In the genomic region with DNA sequence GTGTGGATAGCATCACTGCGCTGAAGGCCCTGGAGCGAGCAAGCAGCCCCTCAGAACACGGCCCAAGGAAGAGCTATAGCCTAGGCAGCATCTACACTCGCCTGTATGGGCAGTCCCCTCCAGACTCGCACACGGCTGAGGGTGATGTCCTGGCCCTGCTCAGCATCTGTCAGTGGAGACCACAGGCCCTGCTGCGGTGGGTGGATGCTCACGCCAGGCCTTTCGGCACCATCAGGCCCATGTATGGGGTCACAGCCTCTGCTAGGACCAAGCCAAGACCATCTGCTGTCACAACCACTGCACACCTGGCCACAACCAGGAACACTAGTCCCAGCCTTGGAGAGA, we compare ENCODE assay signal across 1 cellular context.
TF ChIP-seq lines count a peak whose summit lies in the region.

No MANE protein-coding gene starts in this region.

TF ChIP-seq in H1, 55 proteins besides CTCF, POLR2A, EP300 and RAD21:
- TF ChIP-seq, protein P1, sequence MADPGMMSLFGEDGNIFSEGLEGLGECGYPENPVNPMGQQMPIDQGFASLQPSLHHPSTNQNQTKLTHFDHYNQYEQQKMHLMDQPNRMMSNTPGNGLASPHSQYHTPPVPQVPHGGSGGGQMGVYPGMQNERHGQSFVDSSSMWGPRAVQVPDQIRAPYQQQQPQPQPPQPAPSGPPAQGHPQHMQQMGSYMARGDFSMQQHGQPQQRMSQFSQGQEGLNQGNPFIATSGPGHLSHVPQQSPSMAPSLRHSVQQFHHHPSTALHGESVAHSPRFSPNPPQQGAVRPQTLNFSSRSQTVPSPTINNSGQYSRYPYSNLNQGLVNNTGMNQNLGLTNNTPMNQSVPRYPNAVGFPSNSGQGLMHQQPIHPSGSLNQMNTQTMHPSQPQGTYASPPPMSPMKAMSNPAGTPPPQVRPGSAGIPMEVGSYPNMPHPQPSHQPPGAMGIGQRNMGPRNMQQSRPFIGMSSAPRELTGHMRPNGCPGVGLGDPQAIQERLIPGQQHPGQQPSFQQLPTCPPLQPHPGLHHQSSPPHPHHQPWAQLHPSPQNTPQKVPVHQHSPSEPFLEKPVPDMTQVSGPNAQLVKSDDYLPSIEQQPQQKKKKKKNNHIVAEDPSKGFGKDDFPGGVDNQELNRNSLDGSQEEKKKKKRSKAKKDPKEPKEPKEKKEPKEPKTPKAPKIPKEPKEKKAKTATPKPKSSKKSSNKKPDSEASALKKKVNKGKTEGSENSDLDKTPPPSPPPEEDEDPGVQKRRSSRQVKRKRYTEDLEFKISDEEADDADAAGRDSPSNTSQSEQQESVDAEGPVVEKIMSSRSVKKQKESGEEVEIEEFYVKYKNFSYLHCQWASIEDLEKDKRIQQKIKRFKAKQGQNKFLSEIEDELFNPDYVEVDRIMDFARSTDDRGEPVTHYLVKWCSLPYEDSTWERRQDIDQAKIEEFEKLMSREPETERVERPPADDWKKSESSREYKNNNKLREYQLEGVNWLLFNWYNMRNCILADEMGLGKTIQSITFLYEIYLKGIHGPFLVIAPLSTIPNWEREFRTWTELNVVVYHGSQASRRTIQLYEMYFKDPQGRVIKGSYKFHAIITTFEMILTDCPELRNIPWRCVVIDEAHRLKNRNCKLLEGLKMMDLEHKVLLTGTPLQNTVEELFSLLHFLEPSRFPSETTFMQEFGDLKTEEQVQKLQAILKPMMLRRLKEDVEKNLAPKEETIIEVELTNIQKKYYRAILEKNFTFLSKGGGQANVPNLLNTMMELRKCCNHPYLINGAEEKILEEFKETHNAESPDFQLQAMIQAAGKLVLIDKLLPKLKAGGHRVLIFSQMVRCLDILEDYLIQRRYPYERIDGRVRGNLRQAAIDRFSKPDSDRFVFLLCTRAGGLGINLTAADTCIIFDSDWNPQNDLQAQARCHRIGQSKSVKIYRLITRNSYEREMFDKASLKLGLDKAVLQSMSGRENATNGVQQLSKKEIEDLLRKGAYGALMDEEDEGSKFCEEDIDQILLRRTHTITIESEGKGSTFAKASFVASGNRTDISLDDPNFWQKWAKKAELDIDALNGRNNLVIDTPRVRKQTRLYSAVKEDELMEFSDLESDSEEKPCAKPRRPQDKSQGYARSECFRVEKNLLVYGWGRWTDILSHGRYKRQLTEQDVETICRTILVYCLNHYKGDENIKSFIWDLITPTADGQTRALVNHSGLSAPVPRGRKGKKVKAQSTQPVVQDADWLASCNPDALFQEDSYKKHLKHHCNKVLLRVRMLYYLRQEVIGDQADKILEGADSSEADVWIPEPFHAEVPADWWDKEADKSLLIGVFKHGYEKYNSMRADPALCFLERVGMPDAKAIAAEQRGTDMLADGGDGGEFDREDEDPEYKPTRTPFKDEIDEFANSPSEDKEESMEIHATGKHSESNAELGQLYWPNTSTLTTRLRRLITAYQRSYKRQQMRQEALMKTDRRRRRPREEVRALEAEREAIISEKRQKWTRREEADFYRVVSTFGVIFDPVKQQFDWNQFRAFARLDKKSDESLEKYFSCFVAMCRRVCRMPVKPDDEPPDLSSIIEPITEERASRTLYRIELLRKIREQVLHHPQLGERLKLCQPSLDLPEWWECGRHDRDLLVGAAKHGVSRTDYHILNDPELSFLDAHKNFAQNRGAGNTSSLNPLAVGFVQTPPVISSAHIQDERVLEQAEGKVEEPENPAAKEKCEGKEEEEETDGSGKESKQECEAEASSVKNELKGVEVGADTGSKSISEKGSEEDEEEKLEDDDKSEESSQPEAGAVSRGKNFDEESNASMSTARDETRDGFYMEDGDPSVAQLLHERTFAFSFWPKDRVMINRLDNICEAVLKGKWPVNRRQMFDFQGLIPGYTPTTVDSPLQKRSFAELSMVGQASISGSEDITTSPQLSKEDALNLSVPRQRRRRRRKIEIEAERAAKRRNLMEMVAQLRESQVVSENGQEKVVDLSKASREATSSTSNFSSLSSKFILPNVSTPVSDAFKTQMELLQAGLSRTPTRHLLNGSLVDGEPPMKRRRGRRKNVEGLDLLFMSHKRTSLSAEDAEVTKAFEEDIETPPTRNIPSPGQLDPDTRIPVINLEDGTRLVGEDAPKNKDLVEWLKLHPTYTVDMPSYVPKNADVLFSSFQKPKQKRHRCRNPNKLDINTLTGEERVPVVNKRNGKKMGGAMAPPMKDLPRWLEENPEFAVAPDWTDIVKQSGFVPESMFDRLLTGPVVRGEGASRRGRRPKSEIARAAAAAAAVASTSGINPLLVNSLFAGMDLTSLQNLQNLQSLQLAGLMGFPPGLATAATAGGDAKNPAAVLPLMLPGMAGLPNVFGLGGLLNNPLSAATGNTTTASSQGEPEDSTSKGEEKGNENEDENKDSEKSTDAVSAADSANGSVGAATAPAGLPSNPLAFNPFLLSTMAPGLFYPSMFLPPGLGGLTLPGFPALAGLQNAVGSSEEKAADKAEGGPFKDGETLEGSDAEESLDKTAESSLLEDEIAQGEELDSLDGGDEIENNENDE (IDR thresholded peaks at IDR 0.05; ENCODE audit: insufficient replicate concordance, low read length): no peak
- TF ChIP-seq RBBP5 (IDR thresholded peaks at IDR 0.05; ENCODE audit: borderline replicate concordance, low read depth, low read length): no peak
- TF ChIP-seq HDAC6 (IDR thresholded peaks at IDR 0.05; ENCODE audit: low read depth, low read length): no peak
- no peak for TF ChIP-seq SP4 (IDR thresholded peaks at IDR 0.05; ENCODE audit: low read length)
- no peak for TF ChIP-seq SRF (IDR thresholded peaks at IDR 0.05; ENCODE audit: low read depth, low read length)
- TF ChIP-seq CHD1 (IDR thresholded peaks at IDR 0.05; ENCODE audit: low read depth, low read length): no peak
- TF ChIP-seq POLR2AphosphoS5 (IDR thresholded peaks at IDR 0.05; ENCODE audit: low read depth, low read length): no peak
- TF ChIP-seq BACH1 (IDR thresholded peaks at IDR 0.05; ENCODE audit: low read length): no peak
- no peak for TF ChIP-seq SUZ12 (IDR thresholded peaks at IDR 0.05; ENCODE audit: low read length)
- TF ChIP-seq, protein P2, sequence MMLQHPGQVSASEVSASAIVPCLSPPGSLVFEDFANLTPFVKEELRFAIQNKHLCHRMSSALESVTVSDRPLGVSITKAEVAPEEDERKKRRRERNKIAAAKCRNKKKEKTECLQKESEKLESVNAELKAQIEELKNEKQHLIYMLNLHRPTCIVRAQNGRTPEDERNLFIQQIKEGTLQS (IDR thresholded peaks at IDR 0.05; ENCODE audit: insufficient read depth, low read depth, low read length): no peak
- TF ChIP-seq JUN (IDR thresholded peaks at IDR 0.05; ENCODE audit: low read depth, low read length): no peak
- no peak for TF ChIP-seq RFX5 (IDR thresholded peaks at IDR 0.05; ENCODE audit: borderline replicate concordance, low read depth, low read length)
- no peak for TF ChIP-seq CBX5 (IDR thresholded peaks at IDR 0.05; ENCODE audit: low read depth, low read length)
- TF ChIP-seq KDM1A (IDR thresholded peaks at IDR 0.05; ENCODE audit: borderline replicate concordance, low read length): no peak
TF ChIP-seq in H1: peak in this region for 0.
